ENCODE assay signal across 1 cellular context in genomic region chr12:68831272-68831671, GRCh38.
TF ChIP-seq lines count a peak whose summit lies in the region.

No MANE protein-coding gene starts in this region.

TF ChIP-seq in SK-N-SH treated with all-trans-retinoic acid at 6 μM for 48 hours, 23 proteins besides CTCF, POLR2A, EP300 and RAD21 (continued from another document):
- no peak for TF ChIP-seq POU6F1 (CRISPR knock-in tag; IDR thresholded peaks at IDR 0.05; ENCODE audit: borderline replicate concordance, low read depth)
